6 cellular contexts compared by ENCODE assay signal in genomic region chr10:126957111-126957510, GRCh38.
"Had no signal": no experiment of that assay in that cellular context is flagged by ENCODE, and none has a peak within 500 bp of the region (broad histone marks: within the 10 kb centered on the region; RNA-seq: fewer than 3 reads in every experiment).

No MANE protein-coding gene starts in this region.

- H3K9me3 Mint-ChIP-seq: GM23338, H9 had no signal

- H3K4me2 ChIP-seq: GM23338 had no signal

- H3K4me3 Mint-ChIP-seq: GM23338, H9 had no signal

- H3K4me3 ChIP-seq: GM23338, K562 had no signal

- H3K27ac Mint-ChIP-seq: H9 had no signal

- H3K27ac ChIP-seq: HL-60 had no signal

- DNase-seq: H9, HCEC 1CT, IMR-90 had no signal
